In genomic region chr3:187400756-187401155, GRCh38 we compare ENCODE assay signal across 28 cellular contexts.
"Had no signal": no experiment of that assay in that cellular context is flagged by ENCODE, and none has a peak within 500 bp of the region (broad histone marks: within the 10 kb centered on the region; RNA-seq: fewer than 3 reads in every experiment).

No MANE protein-coding gene starts in this region.

- ATAC-seq: activated CD4-positive, alpha-beta T cell treated with anti-CD3 and anti-CD28 coated beads for 36 hours; activated CD8-positive, alpha-beta memory T cell treated with anti-CD3 and anti-CD28 coated beads, Interleukin-2, amount 10 ng/mL, durations not matched to agents 7 days and 5 days; activated CD8-positive, alpha-beta T cell treated with anti-CD3 and anti-CD28 coated beads, Interleukin-2, amount 10 ng/mL, durations not matched to agents 7 days and 5 days; activated naive CD4-positive, alpha-beta T cell treated with anti-CD3 and anti-CD28 coated beads, Interleukin-2, amount 50 U/mL, for 72 hours; gastroesophageal sphincter had no signal

- FAIRE-seq: astrocyte, endothelial cell of umbilical vein had no signal

- DNase-seq: activated CD4-positive, alpha-beta memory T cell treated with anti-CD3 and anti-CD28 coated beads for 36 hours; activated CD4-positive, alpha-beta T cell treated with anti-CD3 and anti-CD28 coated beads for 36 hours; activated CD4-positive, alpha-beta T cell treated with anti-CD3 and anti-CD28 coated beads, Interleukin-2, amount 10 ng/mL, durations not matched to agents 24 days and 14 days; activated CD4-positive, CD25-positive, alpha-beta regulatory T cell; activated CD4-positive, CD25-positive, alpha-beta regulatory T cell treated with anti-CD3 and anti-CD28 coated beads, Interleukin-2, amount 50 U/mL, for 72 hours; activated CD8-positive, alpha-beta memory T cell treated with anti-CD3 and anti-CD28 coated beads, Interleukin-2, amount 10 ng/mL, durations not matched to agents 7 days and 5 days; activated CD8-positive, alpha-beta memory T cell treated with anti-CD3 and anti-CD28 coated beads, Interleukin-2, amount 50 U/mL, for 4 hours; activated CD8-positive, alpha-beta T cell treated with anti-CD3 and anti-CD28 coated beads, Interleukin-2, amount 10 ng/mL, durations not matched to agents 7 days and 5 days; activated gamma-delta T cell; activated naive CD4-positive, alpha-beta T cell; activated naive CD4-positive, alpha-beta T cell treated with anti-CD3 and anti-CD28 coated beads, Interleukin-2, amount 10 ng/mL, durations not matched to agents 7 days and 5 days; activated naive CD8-positive, alpha-beta T cell treated with anti-CD3 and anti-CD28 coated beads, Interleukin-2, amount 10 ng/mL, durations not matched to agents 7 days and 5 days; activated T-cell treated with anti-CD3 and anti-CD28 coated beads, Interleukin-2, amount 50 U/mL, for 1 hour; activated T-cell treated with anti-CD3 and anti-CD28 coated beads, Interleukin-2, amount 50 U/mL, for 48 hours; amniotic stem cell; anterior cingulate cortex; brain microvascular endothelial cell; caudate nucleus; colonic mucosa; effector CD8-positive, alpha-beta T cell; esophagus squamous epithelium; foreskin melanocyte; head of caudate nucleus; T-helper 2 cell had no signal

- H3K4me3 ChIP-seq: colonic mucosa, esophagus squamous epithelium, gastroesophageal sphincter had no signal
